1 cellular context compared by ENCODE assay signal in genomic region chr1:31422505-31423319, GRCh38.
TF ChIP-seq lines count a peak whose summit lies in the region.

No MANE protein-coding gene starts in this region.

TF ChIP-seq in HepG2, 621 proteins besides CTCF, POLR2A, EP300 and RAD21 (continued from another document and continues in another):
- TF ChIP-seq CEBPZ (IDR thresholded peaks at IDR 0.05; ENCODE audit: low read length), result no peak
- TF ChIP-seq KLF9 (CRISPR knock-in tag; IDR thresholded peaks at IDR 0.05; ENCODE audit: low read depth), result no peak
- TF ChIP-seq ZNF512 (CRISPR knock-in tag; IDR thresholded peaks at IDR 0.05), result no peak
- no peak for TF ChIP-seq HNF4G (IDR thresholded peaks at IDR 0.05; ENCODE audit: borderline replicate concordance, low read depth, low read length)
- no peak for TF ChIP-seq HNF4G (CRISPR knock-in tag; IDR thresholded peaks at IDR 0.05; ENCODE audit: borderline replicate concordance, low read depth)
- no peak for TF ChIP-seq ARID3A (IDR thresholded peaks at IDR 0.05; ENCODE audit: low read depth, low read length)
- TF ChIP-seq ZNF143 (CRISPR knock-in tag; IDR thresholded peaks at IDR 0.05), result no peak
- no peak; the same call in 1 of the 2 replicates for TF ChIP-seq ZNF770 (CRISPR knock-in tag; IDR thresholded peaks at IDR 0.05)
- no peak for TF ChIP-seq TBP (CRISPR knock-in tag; IDR thresholded peaks at IDR 0.05)
- TF ChIP-seq DNMT3B (CRISPR knock-in tag; conservative IDR thresholded peaks at IDR 0.05), result no peak
- 0 out of 2 replicates have a peak, but pooled peaks have one; percentile 35 for TF ChIP-seq ATF6 (CRISPR knock-in tag; conservative IDR thresholded peaks at IDR 0.05)
- no peak for TF ChIP-seq ZNF18 (CRISPR knock-in tag; IDR thresholded peaks at IDR 0.05; ENCODE audit: insufficient replicate concordance)
- 0 out of 2 replicates have a peak, but pooled peaks have one; percentile 23 for TF ChIP-seq ZSCAN9 (CRISPR knock-in tag; IDR thresholded peaks at IDR 0.05; ENCODE audit: borderline replicate concordance)
- peak; percentile 37 for TF ChIP-seq FOXA3 (CRISPR knock-in tag; IDR thresholded peaks at IDR 0.05)
- TF ChIP-seq HHEX (CRISPR knock-in tag; IDR thresholded peaks at IDR 0.05), result no peak
- TF ChIP-seq HOXA3 (CRISPR knock-in tag; IDR thresholded peaks at IDR 0.05), result no peak
- TF ChIP-seq CREB3 (CRISPR knock-in tag; IDR thresholded peaks at IDR 0.05), result no peak
- peak; percentile 44; the same call in 1 of the 2 replicates for TF ChIP-seq PRDM10 (CRISPR knock-in tag; IDR thresholded peaks at IDR 0.05; ENCODE audit: low read depth)
- TF ChIP-seq ZNF180 (CRISPR knock-in tag; IDR thresholded peaks at IDR 0.05; ENCODE audit: borderline replicate concordance, low read depth), result no peak
- no peak for TF ChIP-seq TFAP4 (IDR thresholded peaks at IDR 0.05; ENCODE audit: borderline replicate concordance, low read depth)
- peak; percentile 42; the same call in 1 of the 2 replicates for TF ChIP-seq ZNF580 (CRISPR knock-in tag; IDR thresholded peaks at IDR 0.05; ENCODE audit: borderline replicate concordance, low read depth)
- no peak for TF ChIP-seq RBAK (CRISPR knock-in tag; IDR thresholded peaks at IDR 0.05)
- TF ChIP-seq HNRNPK (IDR thresholded peaks at IDR 0.05; ENCODE audit: low read depth, low read length, poor library complexity, severe bottlenecking), result no peak
- no peak for TF ChIP-seq THAP7 (CRISPR knock-in tag; IDR thresholded peaks at IDR 0.05)
- TF ChIP-seq ZNF850 (CRISPR knock-in tag; conservative IDR thresholded peaks at IDR 0.05), result no peak
- TF ChIP-seq XRCC5 (optimal IDR thresholded peaks at IDR 0.05; ENCODE audit: low read length), result peak; percentile 43
- TF ChIP-seq ZNF382 (CRISPR knock-in tag; IDR thresholded peaks at IDR 0.05; ENCODE audit: borderline replicate concordance), result no peak
- no peak for TF ChIP-seq FIP1L1 (IDR thresholded peaks at IDR 0.05; ENCODE audit: borderline replicate concordance, insufficient read depth, low read depth, low read length)
- TF ChIP-seq NKX3-1 (CRISPR knock-in tag; IDR thresholded peaks at IDR 0.05), result no peak
- no peak for TF ChIP-seq ZFP37 (CRISPR knock-in tag; IDR thresholded peaks at IDR 0.05; ENCODE audit: borderline replicate concordance)
- TF ChIP-seq LBX2 (CRISPR knock-in tag; IDR thresholded peaks at IDR 0.05; ENCODE audit: borderline replicate concordance), result no peak
- no peak; the same call in 1 of the 2 replicates for TF ChIP-seq SOX5 (CRISPR knock-in tag; IDR thresholded peaks at IDR 0.05; ENCODE audit: borderline replicate concordance)
- TF ChIP-seq MTERF4 (CRISPR knock-in tag; IDR thresholded peaks at IDR 0.05), result no peak
- TF ChIP-seq ISX (CRISPR knock-in tag; conservative IDR thresholded peaks at IDR 0.05), result no peak
- no peak for TF ChIP-seq ZNF550 (CRISPR knock-in tag; IDR thresholded peaks at IDR 0.05; ENCODE audit: borderline replicate concordance)
- TF ChIP-seq ZNF101 (CRISPR knock-in tag; IDR thresholded peaks at IDR 0.05; ENCODE audit: borderline replicate concordance, low read depth), result no peak
